ENCODE assay signal across 25 cellular contexts in the genomic region with DNA sequence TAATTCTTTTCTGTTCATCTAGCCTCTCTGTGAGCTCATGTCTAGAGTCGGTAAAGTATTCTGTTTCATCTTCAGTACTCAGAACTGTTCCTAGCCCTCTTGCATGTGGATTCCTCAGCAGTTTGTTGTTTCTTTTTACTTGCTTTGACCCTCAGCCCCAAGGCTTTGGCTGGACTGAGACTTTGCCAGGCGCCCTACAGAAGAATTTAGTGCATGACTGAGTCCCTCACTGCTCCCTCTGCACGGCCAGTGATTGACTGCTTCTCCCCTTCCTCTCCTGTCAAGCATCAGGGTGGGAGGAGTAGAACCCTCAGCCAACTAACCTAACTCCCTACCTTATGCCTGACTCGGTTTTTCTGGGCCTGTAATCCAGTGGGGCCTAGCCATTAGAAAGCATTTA.
"Had no signal": no experiment of that assay in that cellular context is flagged by ENCODE, and none has a peak within 500 bp of the region (broad histone marks: within the 10 kb centered on the region; RNA-seq: fewer than 3 reads in every experiment).

No MANE protein-coding gene starts in this region.

- ATAC-seq: activated CD4-positive, CD25-positive, alpha-beta regulatory T cell treated with anti-CD3 and anti-CD28 coated beads, Interleukin-2, amount 50 U/mL, for 24 hours; left ventricle myocardium superior; sciatic nerve; stimulated activated effector memory CD8-positive, alpha-beta T cell treated with anti-CD3 and anti-CD28 coated beads, Interleukin-12 subunit alpha, Interleukin-12 subunit beta, amount 100 ng/mL, for 72 hours had no signal

- H3K27ac ChIP-seq: ascending aorta, brain microvascular endothelial cell, esophagus squamous epithelium, heart right ventricle, neutrophil, ovary, upper lobe of left lung, vagina, WERI-Rb-1 had no signal

- H3K27me3 ChIP-seq: ascending aorta, brain microvascular endothelial cell, esophagus squamous epithelium, heart right ventricle, neutrophil, ovary, upper lobe of left lung, vagina had no signal

- H3K4me3 ChIP-seq: ascending aorta, esophagus squamous epithelium, heart right ventricle, ovary, upper lobe of left lung, vagina had no signal

- DNase-seq: activated CD4-positive, alpha-beta memory T cell treated with anti-CD3 and anti-CD28 coated beads for 36 hours; activated CD4-positive, alpha-beta T cell treated with anti-CD3 and anti-CD28 coated beads for 48 hours; activated CD8-positive, alpha-beta memory T cell treated with anti-CD3 and anti-CD28 coated beads, Interleukin-2, amount 50 U/mL, for 4 hours; activated effector memory CD4-positive, alpha-beta T cell treated with anti-CD3 and anti-CD28 coated beads, Interleukin-2, amount 50 U/mL, for 16 hours; activated naive CD4-positive, alpha-beta T cell treated with anti-CD3 and anti-CD28 coated beads for 36 hours; activated naive CD8-positive, alpha-beta T cell treated with anti-CD3 and anti-CD28 coated beads for 36 hours; activated T-cell treated with anti-CD3 and anti-CD28 coated beads, Interleukin-2, amount 50 U/mL, for 1 hour; brain microvascular endothelial cell; esophagus squamous epithelium; foreskin melanocyte; heart right ventricle; left ventricle myocardium superior; ovary; retina; small intestine; stimulated activated CD4-positive, alpha-beta T cell treated with anti-CD3 and anti-CD28 coated beads, Interleukin-4, amount 100 ng/mL, for 24 hours; T-helper 9 cell; upper lobe of left lung; WERI-Rb-1 had no signal

- H3K9me3 ChIP-seq: ascending aorta, esophagus squamous epithelium, heart right ventricle, neutrophil, ovary, upper lobe of left lung, vagina had no signal

- H3K36me3 ChIP-seq: ascending aorta, brain microvascular endothelial cell, esophagus squamous epithelium, heart right ventricle, neutrophil, ovary, upper lobe of left lung, vagina, WERI-Rb-1 had no signal

- H3K4me1 ChIP-seq: ascending aorta, esophagus squamous epithelium, heart right ventricle, upper lobe of left lung, vagina had no signal
